Comparison of ENCODE assay signal across 1 cellular context in the genomic region with DNA sequence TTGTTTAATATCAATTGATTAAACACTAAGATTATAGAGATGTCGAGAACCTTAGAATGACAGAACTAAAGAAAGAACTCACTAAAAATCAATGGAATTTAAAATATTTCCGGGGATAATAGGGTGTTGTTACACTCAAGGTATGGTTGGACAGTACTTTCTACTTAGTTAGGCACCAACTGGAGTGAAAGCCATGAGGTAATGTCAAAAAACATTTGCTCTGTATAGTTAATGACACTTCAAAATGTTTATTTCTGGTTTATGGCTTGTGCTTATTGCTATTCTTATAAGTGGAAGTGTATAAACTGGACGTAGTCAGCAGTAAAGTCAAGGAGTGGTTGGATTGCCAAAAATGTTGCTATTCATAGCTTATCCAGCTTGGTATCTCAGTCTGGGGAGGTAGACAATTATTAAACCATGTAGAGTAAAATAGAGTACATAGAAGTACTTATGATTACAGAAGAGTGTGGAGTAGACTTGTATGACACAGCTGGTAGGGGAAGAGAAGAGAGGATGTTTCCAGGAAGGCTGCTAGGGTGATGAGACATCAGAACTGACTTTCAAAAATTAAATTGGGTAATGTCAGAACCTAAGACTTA.
TF ChIP-seq lines count a peak whose summit lies in the region.

No MANE protein-coding gene starts in this region.

TF ChIP-seq in WTC11, 78 proteins besides CTCF, POLR2A, EP300 and RAD21 (continued from another document):
- TF ChIP-seq, protein P1, sequence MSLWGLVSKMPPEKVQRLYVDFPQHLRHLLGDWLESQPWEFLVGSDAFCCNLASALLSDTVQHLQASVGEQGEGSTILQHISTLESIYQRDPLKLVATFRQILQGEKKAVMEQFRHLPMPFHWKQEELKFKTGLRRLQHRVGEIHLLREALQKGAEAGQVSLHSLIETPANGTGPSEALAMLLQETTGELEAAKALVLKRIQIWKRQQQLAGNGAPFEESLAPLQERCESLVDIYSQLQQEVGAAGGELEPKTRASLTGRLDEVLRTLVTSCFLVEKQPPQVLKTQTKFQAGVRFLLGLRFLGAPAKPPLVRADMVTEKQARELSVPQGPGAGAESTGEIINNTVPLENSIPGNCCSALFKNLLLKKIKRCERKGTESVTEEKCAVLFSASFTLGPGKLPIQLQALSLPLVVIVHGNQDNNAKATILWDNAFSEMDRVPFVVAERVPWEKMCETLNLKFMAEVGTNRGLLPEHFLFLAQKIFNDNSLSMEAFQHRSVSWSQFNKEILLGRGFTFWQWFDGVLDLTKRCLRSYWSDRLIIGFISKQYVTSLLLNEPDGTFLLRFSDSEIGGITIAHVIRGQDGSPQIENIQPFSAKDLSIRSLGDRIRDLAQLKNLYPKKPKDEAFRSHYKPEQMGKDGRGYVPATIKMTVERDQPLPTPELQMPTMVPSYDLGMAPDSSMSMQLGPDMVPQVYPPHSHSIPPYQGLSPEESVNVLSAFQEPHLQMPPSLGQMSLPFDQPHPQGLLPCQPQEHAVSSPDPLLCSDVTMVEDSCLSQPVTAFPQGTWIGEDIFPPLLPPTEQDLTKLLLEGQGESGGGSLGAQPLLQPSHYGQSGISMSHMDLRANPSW (CRISPR knock-in tag; conservative IDR thresholded peaks at IDR 0.05; ENCODE audit: low read depth) = no peak
- TF ChIP-seq SMAD3 (CRISPR knock-in tag; IDR thresholded peaks at IDR 0.05; ENCODE audit: borderline replicate concordance) (no peak), CBFB (CRISPR knock-in tag; IDR thresholded peaks at IDR 0.05; ENCODE audit: low read depth) (no peak), MYBL2 (CRISPR knock-in tag; IDR thresholded peaks at IDR 0.05) (no peak), ZNF121 (CRISPR knock-in tag; IDR thresholded peaks at IDR 0.05) (no peak), TCF7 (CRISPR knock-in tag; IDR thresholded peaks at IDR 0.05; ENCODE audit: low read depth) (no peak)
- TF ChIP-seq, protein P2, sequence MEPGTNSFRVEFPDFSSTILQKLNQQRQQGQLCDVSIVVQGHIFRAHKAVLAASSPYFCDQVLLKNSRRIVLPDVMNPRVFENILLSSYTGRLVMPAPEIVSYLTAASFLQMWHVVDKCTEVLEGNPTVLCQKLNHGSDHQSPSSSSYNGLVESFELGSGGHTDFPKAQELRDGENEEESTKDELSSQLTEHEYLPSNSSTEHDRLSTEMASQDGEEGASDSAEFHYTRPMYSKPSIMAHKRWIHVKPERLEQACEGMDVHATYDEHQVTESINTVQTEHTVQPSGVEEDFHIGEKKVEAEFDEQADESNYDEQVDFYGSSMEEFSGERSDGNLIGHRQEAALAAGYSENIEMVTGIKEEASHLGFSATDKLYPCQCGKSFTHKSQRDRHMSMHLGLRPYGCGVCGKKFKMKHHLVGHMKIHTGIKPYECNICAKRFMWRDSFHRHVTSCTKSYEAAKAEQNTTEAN (CRISPR knock-in tag; IDR thresholded peaks at IDR 0.05) = no peak
- TF ChIP-seq, protein P3, sequence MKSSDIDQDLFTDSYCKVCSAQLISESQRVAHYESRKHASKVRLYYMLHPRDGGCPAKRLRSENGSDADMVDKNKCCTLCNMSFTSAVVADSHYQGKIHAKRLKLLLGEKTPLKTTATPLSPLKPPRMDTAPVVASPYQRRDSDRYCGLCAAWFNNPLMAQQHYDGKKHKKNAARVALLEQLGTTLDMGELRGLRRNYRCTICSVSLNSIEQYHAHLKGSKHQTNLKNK (CRISPR knock-in tag; IDR thresholded peaks at IDR 0.05) = no peak
TF ChIP-seq in WTC11: peak in this region for 0.
